Comparison of ENCODE assay signal across 8 cellular contexts in genomic region chr19:43639507-43640423, GRCh38. TPM values are rescaled to one million over a fixed set of nuclear protein-coding genes. Genes with fewer than 3 reads are reported as not detected.
DNase-seq lines count a peak whose midpoint lies in the region; ATAC-seq and TF ChIP-seq lines count a peak whose summit lies in the region.

Gene CADM4 (minus strand): TSS chr19:43639850. CDS start chr19:43639790, 60 bp downstream.

- H3K23me2 ChIP-seq in H9 (ENCODE audit: insufficient read length, low read depth, low read length, poor library complexity, severe bottlenecking): peaks cover 20% of the 10 kb centered on the region

- CTCF ChIA-PET in SK-N-SH (lab: Yijun Ruan, JAX): interaction anchor here (2.0 kb wide), 1 partner anchor 12 kb away, joined by 10 read pairs; no protein-coding TSS in a partner anchor

- POLR2A ChIA-PET in SK-N-SH (lab: Yijun Ruan, JAX): no interaction called here

- H3K36me3 Mint-ChIP-seq in H9 (ENCODE audit: insufficient read depth in 1 of 3, low read depth in 3 of 3): peaks cover 0 to 5% (median 0%) of the 10 kb centered on the region in 3 experiments; a peak in 2 of 7 replicates

- H3K27me3 ChIP-seq in H9 (ENCODE audit: insufficient read depth, low read length) (peaks cover 24% of the 10 kb centered on the region; the same call in 1 of the 2 replicates), SK-N-SH (ENCODE audit: insufficient read depth) (no peaks in the 10 kb centered on the region; the same call in 1 of the 2 replicates), sigmoid colon (no peaks in the 10 kb centered on the region)

- H3K4me1 Mint-ChIP-seq in H9: peaks cover 21 to 40% of the 10 kb centered on the region in 2 experiments

- TF ChIP-seq RAD21 in SK-N-SH (IDR thresholded peaks at IDR 0.05; ENCODE audit: low read length): no peak

- H3K27ac ChIP-seq in H9 (ENCODE audit: insufficient read length, low read depth, low read length) (no peak within 1 kb of the TSS), SK-N-SH (ENCODE audit: low read depth in 2 of 2, low read length in 1 of 2) (no peak within 1 kb of the TSS; a peak in 1 of 4 replicates), angular gyrus (ENCODE audit: low read depth, low read length) (peak within 1 kb of the TSS; percentile 94), sigmoid colon (peak within 1 kb of the TSS; percentile 54 to 73 (median 63))

- no peaks in the 10 kb centered on the region for H3K9me3 ChIP-seq in H9 (ENCODE audit: control insufficient read depth, low read depth, low read length)
- H3K9me3 ChIP-seq in SK-N-SH: no peaks in the 10 kb centered on the region
- no peaks in the 10 kb centered on the region for H3K9me3 ChIP-seq in sigmoid colon

- no peak within 1 kb of the TSS for H3K23ac ChIP-seq in H9 (ENCODE audit: insufficient read length, low read depth, low read length)

- H2AK5ac ChIP-seq in H9 (ENCODE audit: insufficient read length, low read length): no peak within 1 kb of the TSS

- ATAC-seq in GM21390 (IDR thresholded peaks at IDR 0.05; ENCODE audit: unreplicated experiment) (no peak), GM19455 (IDR thresholded peaks at IDR 0.05; ENCODE audit: unreplicated experiment) (no peak)

- H3K18ac ChIP-seq in H9 (ENCODE audit: insufficient read length, low read depth, low read length): peak within 1 kb of the TSS; percentile 60

- intact Hi-C loops in sigmoid colon (cut with DNase I): loop anchor here (2.0 to 5.0 kb wide), 2 partner anchors 27 to 42 kb away; partner anchors contain the start of genes IRGQ and ZNF576

- peaks cover 12% of the 10 kb centered on the region for H3F3A ChIP-seq in SK-N-SH (replicated peaks; ENCODE audit: insufficient read depth)

- no peak within 1 kb of the TSS for H4K5ac ChIP-seq in H9 (ENCODE audit: insufficient read length, low read depth, low read length)

- H3K9ac ChIP-seq in H9 (ENCODE audit: extremely low read depth, insufficient read length, low read length) (peak within 1 kb of the TSS; percentile 52), SK-N-SH (no peak within 1 kb of the TSS)

- H2BK20ac ChIP-seq in H9 (ENCODE audit: low read depth, low read length, poor library complexity, severe bottlenecking): no peak within 1 kb of the TSS

- no peak within 1 kb of the TSS for H2BK120ac ChIP-seq in H9 (ENCODE audit: low read depth, low read length, poor library complexity, severe bottlenecking)

- no peak within 1 kb of the TSS for H2BK5ac ChIP-seq in H9 (ENCODE audit: insufficient read length, low read length)

- H3K36me3 ChIP-seq in SK-N-SH (replicated peaks in 1 of 2; ENCODE audit: control insufficient read depth in 1 of 2, insufficient read depth in 2 of 2, low read length in 1 of 2) (no peaks in the 10 kb centered on the region), sigmoid colon (no peaks in the 10 kb centered on the region)

- H3K4me3 Mint-ChIP-seq in H9: peak within 1 kb of the TSS; percentile 72 to 95

- H3K79me2 ChIP-seq in H9 (ENCODE audit: insufficient read depth, low read length) (no peaks in the 10 kb centered on the region), SK-N-SH (ENCODE audit: insufficient read depth) (no peaks in the 10 kb centered on the region)

- H4K8ac ChIP-seq in H9 (replicated peaks; ENCODE audit: insufficient read length, low read depth, low read length): no peak within 1 kb of the TSS

- no peak for TF ChIP-seq EP300 in SK-N-SH (IDR thresholded peaks at IDR 0.05; ENCODE audit: borderline replicate concordance in 1 of 2, low read depth in 1 of 2, low read length in 1 of 2)
- TF ChIP-seq EP300 in sigmoid colon (IDR thresholded peaks at IDR 0.05): no peak

- H4K20me1 ChIP-seq in H9 (ENCODE audit: control insufficient read depth, insufficient read depth, insufficient read length) (no peaks in the 10 kb centered on the region), SK-N-SH (ENCODE audit: insufficient read depth) (no peaks in the 10 kb centered on the region)

- no peak within 1 kb of the TSS for H3T11ph ChIP-seq in H9 (ENCODE audit: low read length)

- peaks cover 2% of the 10 kb centered on the region; the same call in 1 of the 2 replicates for H3K4me1 ChIP-seq in H9 (ENCODE audit: insufficient read depth, low read length)
- H3K4me1 ChIP-seq in SK-N-SH (ENCODE audit: control insufficient read depth in 1 of 2, insufficient read depth in 2 of 2, low read depth in 1 of 2, low read length in 1 of 2): peaks cover 0 to 14% of the 10 kb centered on the region in 2 experiments; a peak in 1 of 4 replicates
- peaks cover 0 to 19% (median 14%) of the 10 kb centered on the region in 4 donors for H3K4me1 ChIP-seq in sigmoid colon

- no peak within 1 kb of the TSS for H3K56ac ChIP-seq in H9 (ENCODE audit: insufficient read length, low read depth, low read length)

- H3K4ac ChIP-seq in H9 (ENCODE audit: low read depth, low read length): no peak within 1 kb of the TSS

- no CpG with 5 or more reads among the region's 112 CpGs for WGBS in H9 (ENCODE audit: extremely low coverage, insufficient read length, low lambda C conversion rate)
- 4% methylated on average over 71 of the region's 112 CpGs for WGBS in SK-N-SH (ENCODE audit: low lambda C conversion rate)
- WGBS in sigmoid colon, 2 donors: 1 to 2% methylated on average over 112 of the region's 112 CpGs

- H3K4me3 ChIP-seq in SK-N-SH (ENCODE audit: low read depth in 2 of 2, low read length in 1 of 2) (peak within 1 kb of the TSS; percentile 50 to 59), sigmoid colon (peak within 1 kb of the TSS; percentile 56 to 69 (median 62))

- H2AFZ ChIP-seq in H9 (ENCODE audit: low read length) (no peak within 1 kb of the TSS), SK-N-SH (ENCODE audit: low read depth) (peak within 1 kb of the TSS; percentile 63; the same call in 1 of the 2 replicates)

- H2BK12ac ChIP-seq in H9 (ENCODE audit: insufficient read length, low read depth, low read length): no peak within 1 kb of the TSS

- no peak within 1 kb of the TSS; the same call in 1 of the 2 replicates for H2BK15ac ChIP-seq in H9 (ENCODE audit: low read depth, low read length)

- H3K27me3 Mint-ChIP-seq in H9 (ENCODE audit: low read depth): peaks cover 74% of the 10 kb centered on the region

- H3K14ac ChIP-seq in H9 (ENCODE audit: insufficient read depth, low read length): peak within 1 kb of the TSS; percentile 60

- DNase-seq in H9 (peak; percentile 46), SK-N-SH (peak; percentile 93), hypothalamus (lab: John Stamatoyannopoulos, UW) (peak in 35 of 51 donors; percentile 13 to 74 (median 46)), sigmoid colon (peak; percentile 69), DMS153 treated with DMSO at 0.1 percent for 48 hours (lab: John Stamatoyannopoulos, UW; ENCODE audit: unreplicated experiment) (no peak)

- H3K9me3 Mint-ChIP-seq in H9: peaks cover 0 to 2% of the 10 kb centered on the region in 2 experiments; a peak in 2 of 5 replicates

- no peak for TF ChIP-seq POLR2A in sigmoid colon (IDR thresholded peaks at IDR 0.05)

- H3K27ac Mint-ChIP-seq in H9: no peak within 1 kb of the TSS; a peak in 1 of 7 replicates

- H3K9me2 ChIP-seq in SK-N-SH: no peaks in the 10 kb centered on the region

- TF ChIP-seq CTCF in H9 (conservative IDR thresholded peaks at IDR 0.05): no peak
- no peak for TF ChIP-seq CTCF in SK-N-SH (IDR thresholded peaks at IDR 0.05)
- no peak for TF ChIP-seq CTCF in sigmoid colon (IDR thresholded peaks at IDR 0.05)

- H3K79me1 ChIP-seq in H9 (ENCODE audit: insufficient read depth, low read depth, low read length, poor library complexity, severe bottlenecking): no peaks in the 10 kb centered on the region

- H3K4me2 ChIP-seq in H9 (ENCODE audit: insufficient read depth, insufficient read length, low read length) (peak within 1 kb of the TSS; percentile 96), SK-N-SH (peak within 1 kb of the TSS; percentile 81)

- no peak within 1 kb of the TSS for H4K91ac ChIP-seq in H9 (ENCODE audit: insufficient read length, low read depth, low read length)

TF ChIP-seq in SK-N-SH, 30 proteins besides CTCF, POLR2A, EP300 and RAD21:
- TF ChIP-seq MAX (IDR thresholded peaks at IDR 0.05; ENCODE audit: low read depth) (peak; percentile 73; the same call in 1 of the 2 replicates), USF2 (IDR thresholded peaks at IDR 0.05; ENCODE audit: borderline replicate concordance, low read depth, low read length) (no peak)

RNA-seq across cellular contexts. Expression of gene CADM4, which starts in this region (rescaled TPM):
- total RNA-seq in H9 (2021): 10.2 and 12.5 TPM in 2 replicates
- polyA plus RNA-seq in SK-N-SH (2012; rRNA removed): 21.4 and 28.9 TPM in 2 replicates
- polyA plus RNA-seq in SK-N-SH (2012; cell fraction: cytosol; rRNA removed): 13.2 and 18.6 TPM in 2 replicates
- polyA plus RNA-seq in SK-N-SH (2012; cell fraction: nucleus; rRNA removed): 11.9 and 25.2 TPM in 2 replicates
- 10 to 100 TPM; 16.4 to 21.7 (median 19.7) TPM for total RNA-seq in sigmoid colon
- 1 to 10 TPM in 2 of 3 donors, under 1 TPM in 1; 0.92 to 5.7 (median 1.2) TPM for polyA plus RNA-seq in sigmoid colon

Comparison
In these comparisons a context has a peak if more than half of its experiments do, and no peak if none do; other contexts are left out.
1. H3K27ac ChIP-seq: peak in angular gyrus (single experiment) and sigmoid colon (4 of 4); none in H9 (single experiment) and SK-N-SH (0 of 2).